ENCODE assay signal across 2 cellular contexts in the genomic region with DNA sequence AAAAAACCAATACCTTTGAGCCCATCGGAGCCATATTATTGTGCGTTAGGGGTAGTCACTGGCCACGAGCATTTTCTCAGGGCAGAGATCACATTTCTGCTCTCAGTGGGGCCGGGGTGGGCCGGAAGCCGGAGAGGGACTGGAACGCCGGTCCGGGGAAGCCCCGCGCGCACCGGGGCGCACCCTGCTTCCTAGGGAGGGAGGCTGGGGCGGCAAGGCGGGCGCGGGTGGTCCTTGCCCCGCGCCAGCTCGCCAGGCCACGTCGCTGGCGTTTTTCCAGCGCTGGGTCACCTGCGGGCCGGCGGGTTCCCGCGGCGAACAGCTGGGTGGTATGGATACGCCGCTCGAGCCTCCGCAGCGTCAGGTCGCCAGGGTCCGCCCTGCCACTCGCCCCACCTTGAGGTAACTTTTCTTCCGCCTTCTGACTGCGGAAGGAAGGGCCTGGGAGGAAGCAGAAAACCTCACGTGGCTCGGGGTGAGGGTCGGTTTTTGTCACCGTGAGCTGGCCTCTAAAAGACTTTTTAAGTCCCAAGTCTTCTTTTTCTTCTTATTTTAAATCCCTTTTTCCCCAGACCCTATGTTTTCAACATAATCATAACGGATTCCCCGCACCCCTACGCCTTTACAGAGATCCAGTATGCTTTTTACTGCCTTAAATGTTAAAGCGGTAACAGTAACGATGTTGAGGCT.
A peak's percentile ranks its signal among the peaks of the same experiment; 100 is the strongest.
TF ChIP-seq lines count a peak whose summit lies in the region.

No MANE protein-coding gene starts in this region.

TF ChIP-seq in WTC11, 78 proteins besides CTCF, POLR2A, EP300 and RAD21 (continued from another document and continues in another):
- TF ChIP-seq, protein P1, sequence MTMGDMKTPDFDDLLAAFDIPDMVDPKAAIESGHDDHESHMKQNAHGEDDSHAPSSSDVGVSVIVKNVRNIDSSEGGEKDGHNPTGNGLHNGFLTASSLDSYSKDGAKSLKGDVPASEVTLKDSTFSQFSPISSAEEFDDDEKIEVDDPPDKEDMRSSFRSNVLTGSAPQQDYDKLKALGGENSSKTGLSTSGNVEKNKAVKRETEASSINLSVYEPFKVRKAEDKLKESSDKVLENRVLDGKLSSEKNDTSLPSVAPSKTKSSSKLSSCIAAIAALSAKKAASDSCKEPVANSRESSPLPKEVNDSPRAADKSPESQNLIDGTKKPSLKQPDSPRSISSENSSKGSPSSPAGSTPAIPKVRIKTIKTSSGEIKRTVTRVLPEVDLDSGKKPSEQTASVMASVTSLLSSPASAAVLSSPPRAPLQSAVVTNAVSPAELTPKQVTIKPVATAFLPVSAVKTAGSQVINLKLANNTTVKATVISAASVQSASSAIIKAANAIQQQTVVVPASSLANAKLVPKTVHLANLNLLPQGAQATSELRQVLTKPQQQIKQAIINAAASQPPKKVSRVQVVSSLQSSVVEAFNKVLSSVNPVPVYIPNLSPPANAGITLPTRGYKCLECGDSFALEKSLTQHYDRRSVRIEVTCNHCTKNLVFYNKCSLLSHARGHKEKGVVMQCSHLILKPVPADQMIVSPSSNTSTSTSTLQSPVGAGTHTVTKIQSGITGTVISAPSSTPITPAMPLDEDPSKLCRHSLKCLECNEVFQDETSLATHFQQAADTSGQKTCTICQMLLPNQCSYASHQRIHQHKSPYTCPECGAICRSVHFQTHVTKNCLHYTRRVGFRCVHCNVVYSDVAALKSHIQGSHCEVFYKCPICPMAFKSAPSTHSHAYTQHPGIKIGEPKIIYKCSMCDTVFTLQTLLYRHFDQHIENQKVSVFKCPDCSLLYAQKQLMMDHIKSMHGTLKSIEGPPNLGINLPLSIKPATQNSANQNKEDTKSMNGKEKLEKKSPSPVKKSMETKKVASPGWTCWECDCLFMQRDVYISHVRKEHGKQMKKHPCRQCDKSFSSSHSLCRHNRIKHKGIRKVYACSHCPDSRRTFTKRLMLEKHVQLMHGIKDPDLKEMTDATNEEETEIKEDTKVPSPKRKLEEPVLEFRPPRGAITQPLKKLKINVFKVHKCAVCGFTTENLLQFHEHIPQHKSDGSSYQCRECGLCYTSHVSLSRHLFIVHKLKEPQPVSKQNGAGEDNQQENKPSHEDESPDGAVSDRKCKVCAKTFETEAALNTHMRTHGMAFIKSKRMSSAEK (CRISPR knock-in tag; IDR thresholded peaks at IDR 0.05; ENCODE audit: borderline replicate concordance): no peak
- TF ChIP-seq, protein P2, sequence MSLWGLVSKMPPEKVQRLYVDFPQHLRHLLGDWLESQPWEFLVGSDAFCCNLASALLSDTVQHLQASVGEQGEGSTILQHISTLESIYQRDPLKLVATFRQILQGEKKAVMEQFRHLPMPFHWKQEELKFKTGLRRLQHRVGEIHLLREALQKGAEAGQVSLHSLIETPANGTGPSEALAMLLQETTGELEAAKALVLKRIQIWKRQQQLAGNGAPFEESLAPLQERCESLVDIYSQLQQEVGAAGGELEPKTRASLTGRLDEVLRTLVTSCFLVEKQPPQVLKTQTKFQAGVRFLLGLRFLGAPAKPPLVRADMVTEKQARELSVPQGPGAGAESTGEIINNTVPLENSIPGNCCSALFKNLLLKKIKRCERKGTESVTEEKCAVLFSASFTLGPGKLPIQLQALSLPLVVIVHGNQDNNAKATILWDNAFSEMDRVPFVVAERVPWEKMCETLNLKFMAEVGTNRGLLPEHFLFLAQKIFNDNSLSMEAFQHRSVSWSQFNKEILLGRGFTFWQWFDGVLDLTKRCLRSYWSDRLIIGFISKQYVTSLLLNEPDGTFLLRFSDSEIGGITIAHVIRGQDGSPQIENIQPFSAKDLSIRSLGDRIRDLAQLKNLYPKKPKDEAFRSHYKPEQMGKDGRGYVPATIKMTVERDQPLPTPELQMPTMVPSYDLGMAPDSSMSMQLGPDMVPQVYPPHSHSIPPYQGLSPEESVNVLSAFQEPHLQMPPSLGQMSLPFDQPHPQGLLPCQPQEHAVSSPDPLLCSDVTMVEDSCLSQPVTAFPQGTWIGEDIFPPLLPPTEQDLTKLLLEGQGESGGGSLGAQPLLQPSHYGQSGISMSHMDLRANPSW (CRISPR knock-in tag; conservative IDR thresholded peaks at IDR 0.05; ENCODE audit: low read depth): no peak
- TF ChIP-seq GRHL2 (CRISPR knock-in tag; IDR thresholded peaks at IDR 0.05; ENCODE audit: insufficient replicate concordance, severe bottlenecking) (no peak), GABPB1 (CRISPR knock-in tag; IDR thresholded peaks at IDR 0.05) (peak; percentile 47; the same call in 1 of the 2 replicates), ZBTB21 (CRISPR knock-in tag; IDR thresholded peaks at IDR 0.05; ENCODE audit: borderline replicate concordance) (no peak)
- TF ChIP-seq, protein P3, sequence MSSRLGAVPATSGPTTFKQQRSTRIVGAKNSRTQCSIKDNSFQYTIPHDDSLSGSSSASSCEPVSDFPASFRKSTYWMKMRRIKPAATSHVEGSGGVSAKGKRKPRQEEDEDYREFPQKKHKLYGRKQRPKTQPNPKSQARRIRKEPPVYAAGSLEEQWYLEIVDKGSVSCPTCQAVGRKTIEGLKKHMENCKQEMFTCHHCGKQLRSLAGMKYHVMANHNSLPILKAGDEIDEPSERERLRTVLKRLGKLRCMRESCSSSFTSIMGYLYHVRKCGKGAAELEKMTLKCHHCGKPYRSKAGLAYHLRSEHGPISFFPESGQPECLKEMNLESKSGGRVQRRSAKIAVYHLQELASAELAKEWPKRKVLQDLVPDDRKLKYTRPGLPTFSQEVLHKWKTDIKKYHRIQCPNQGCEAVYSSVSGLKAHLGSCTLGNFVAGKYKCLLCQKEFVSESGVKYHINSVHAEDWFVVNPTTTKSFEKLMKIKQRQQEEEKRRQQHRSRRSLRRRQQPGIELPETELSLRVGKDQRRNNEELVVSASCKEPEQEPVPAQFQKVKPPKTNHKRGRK (CRISPR knock-in tag; IDR thresholded peaks at IDR 0.05; ENCODE audit: borderline replicate concordance): no peak
- TF ChIP-seq, protein P4, sequence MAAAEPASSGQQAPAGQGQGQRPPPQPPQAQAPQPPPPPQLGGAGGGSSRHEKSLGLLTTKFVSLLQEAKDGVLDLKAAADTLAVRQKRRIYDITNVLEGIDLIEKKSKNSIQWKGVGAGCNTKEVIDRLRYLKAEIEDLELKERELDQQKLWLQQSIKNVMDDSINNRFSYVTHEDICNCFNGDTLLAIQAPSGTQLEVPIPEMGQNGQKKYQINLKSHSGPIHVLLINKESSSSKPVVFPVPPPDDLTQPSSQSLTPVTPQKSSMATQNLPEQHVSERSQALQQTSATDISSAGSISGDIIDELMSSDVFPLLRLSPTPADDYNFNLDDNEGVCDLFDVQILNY (CRISPR knock-in tag; IDR thresholded peaks at IDR 0.05): no peak

TF ChIP-seq in liver, 16 proteins besides CTCF, POLR2A, EP300 and RAD21 (continued from another document):
- TF ChIP-seq GABPA (IDR thresholded peaks at IDR 0.05 in 1 of 2, conservative IDR thresholded peaks at IDR 0.05 in 1 of 2) (peak in 1 of 2 donors; percentile 28), TAF1 (conservative IDR thresholded peaks at IDR 0.05) (peak; percentile 14), RXRA (IDR thresholded peaks at IDR 0.05) (no peak), NR2F2 (IDR thresholded peaks at IDR 0.05) (no peak)
- TF ChIP-seq, protein P5, sequence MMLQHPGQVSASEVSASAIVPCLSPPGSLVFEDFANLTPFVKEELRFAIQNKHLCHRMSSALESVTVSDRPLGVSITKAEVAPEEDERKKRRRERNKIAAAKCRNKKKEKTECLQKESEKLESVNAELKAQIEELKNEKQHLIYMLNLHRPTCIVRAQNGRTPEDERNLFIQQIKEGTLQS (IDR thresholded peaks at IDR 0.05): no peak
